2 cellular contexts compared by ENCODE assay signal in genomic region chr13:107295391-107296157, GRCh38.
TF ChIP-seq lines count a peak whose summit lies in the region.

No MANE protein-coding gene starts in this region.

TF ChIP-seq in SK-N-SH, 30 proteins besides CTCF, POLR2A, EP300 and RAD21 (continued from another document):
- peak; percentile 34; the same call in 1 of the 2 replicates for TF ChIP-seq PBX3 (IDR thresholded peaks at IDR 0.05)
- TF ChIP-seq CHD2 (IDR thresholded peaks at IDR 0.05; ENCODE audit: low read length, partially characterized antibody), result no peak
- TF ChIP-seq NFIC (IDR thresholded peaks at IDR 0.05; ENCODE audit: borderline replicate concordance), result peak; percentile 34; the same call in 1 of the 2 replicates
- no peak for TF ChIP-seq GATA2 (CRISPR knock-in tag; IDR thresholded peaks at IDR 0.05)
- no peak for TF ChIP-seq FOXM1 (IDR thresholded peaks at IDR 0.05; ENCODE audit: low read depth)
- TF ChIP-seq RCOR1 (IDR thresholded peaks at IDR 0.05; ENCODE audit: low read length), result no peak
- TF ChIP-seq MAX (IDR thresholded peaks at IDR 0.05; ENCODE audit: low read depth), result no peak
- TF ChIP-seq FOSL2 (IDR thresholded peaks at IDR 0.05; ENCODE audit: borderline replicate concordance, low read depth), result no peak
- no peak for TF ChIP-seq MXI1 (IDR thresholded peaks at IDR 0.05; ENCODE audit: low read depth, low read length)

TF ChIP-seq in GM23338, 12 proteins besides CTCF, POLR2A, EP300 and RAD21:
- no peak for TF ChIP-seq ZNF462 (CRISPR knock-in tag; IDR thresholded peaks at IDR 0.05)
- TF ChIP-seq EZH2 (IDR thresholded peaks at IDR 0.05; ENCODE audit: low read depth, unreplicated experiment), result no peak
- no peak for TF ChIP-seq EZH2phosphoT487 (IDR thresholded peaks at IDR 0.05; ENCODE audit: unreplicated experiment)
- no peak for TF ChIP-seq REST (IDR thresholded peaks at IDR 0.05; ENCODE audit: unreplicated experiment)
- TF ChIP-seq JUNB (IDR thresholded peaks at IDR 0.05; ENCODE audit: unreplicated experiment), result no peak
- TF ChIP-seq CREB1 (CRISPR knock-in tag; IDR thresholded peaks at IDR 0.05; ENCODE audit: low read depth), result no peak
- no peak for TF ChIP-seq ZNF331 (CRISPR knock-in tag; IDR thresholded peaks at IDR 0.05; ENCODE audit: low read depth)
- no peak for TF ChIP-seq ZNF114 (CRISPR knock-in tag; IDR thresholded peaks at IDR 0.05)
- TF ChIP-seq ETS1 (IDR thresholded peaks at IDR 0.05), result no peak
- no peak for TF ChIP-seq STAT1 (IDR thresholded peaks at IDR 0.05; ENCODE audit: unreplicated experiment)
- TF ChIP-seq POLR2AphosphoS5 (IDR thresholded peaks at IDR 0.05; ENCODE audit: low read depth), result no peak
- no peak for TF ChIP-seq NANOG (IDR thresholded peaks at IDR 0.05; ENCODE audit: borderline replicate concordance)
